Comparison of ENCODE assay signal across 28 cellular contexts in genomic region chr1:247064309-247064708, GRCh38. TPM values are rescaled to one million over a fixed set of nuclear protein-coding genes. Genes with fewer than 3 reads are reported as not detected.
"Had no signal": no experiment of that assay in that cellular context is flagged by ENCODE, and none has a peak within 500 bp of the region (broad histone marks: within the 10 kb centered on the region; RNA-seq: fewer than 3 reads in every experiment).

No MANE protein-coding gene starts in this region.

- H3K36me3 ChIP-seq: left ventricle myocardium inferior, ovary, suprapubic skin, thoracic aorta, upper lobe of right lung had no signal

- H3K9me3 ChIP-seq: ovary, suprapubic skin, thoracic aorta, upper lobe of right lung had no signal

- H3K27me3 Mint-ChIP-seq: naive thymus-derived CD4-positive, alpha-beta T cell; natural killer cell treated with Interleukin-12 subunit alpha and Interleukin-12 subunit beta and Interleukin-15 and Interleukin-18, amount 100 ng/mL, for 72 hours; progenitor cell of endocrine pancreas; stimulated activated naive B cell treated with anti-CD40 and anti-IgM and Interleukin-4, amounts not matched to agents 10 μg/mL and 1 μg/mL and 100 μg/mL, for 72 hours; stimulated activated naive CD8-positive, alpha-beta T cell treated with anti-CD3 and anti-CD28 coated beads, Interleukin-15, Interleukin-2, amounts not matched to agents 100 ng/mL and 50 ng/mL, for 24 hours had no signal

- FAIRE-seq: islet of Langerhans, kidney, urothelium cell line had no signal

- DNase-seq: hippocampal formation; kidney; left ventricle myocardium inferior; midbrain; mucosa of descending colon; naive thymus-derived CD4-positive, alpha-beta T cell; ovary; retina; right cardiac atrium; stimulated activated CD4-positive, alpha-beta T cell treated with anti-CD3 and anti-CD28 coated beads, Interleukin-12 subunit alpha, Interleukin-12 subunit beta, amount 100 ng/mL, for 4 hours; stimulated activated CD4-positive, alpha-beta T cell treated with anti-CD3 and anti-CD28 coated beads, Interleukin-15, amount 100 ng/mL, for 24 hours; stimulated activated CD4-positive, alpha-beta T cell treated with anti-CD3 and anti-CD28 coated beads, Interleukin-2, amount 100 ng/mL, for 24 hours; stimulated activated CD4-positive, alpha-beta T cell treated with anti-CD3 and anti-CD28 coated beads, Interleukin-4, amount 100 ng/mL, for 1 hour; stimulated activated naive B cell treated with anti-CD40 and anti-IgM and Interleukin-4, amounts not matched to agents 10 μg/mL and 1 μg/mL and 100 μg/mL, for 72 hours; tibial artery; trophoblast cell; upper lobe of right lung had no signal

- H3K4me2 ChIP-seq: smooth muscle cell had no signal

- H3K4me3 ChIP-seq: left ventricle myocardium inferior, lung, mucosa of descending colon, ovary, smooth muscle cell, suprapubic skin, thoracic aorta, tibial artery, upper lobe of right lung had no signal

- H3K4me1 ChIP-seq: suprapubic skin, tibial artery, upper lobe of right lung had no signal

- H3K27me3 ChIP-seq: ovary, suprapubic skin, tibial artery, upper lobe of right lung had no signal

- H3K4me1 Mint-ChIP-seq: naive thymus-derived CD4-positive, alpha-beta T cell had no signal

- H3K27ac Mint-ChIP-seq: naive thymus-derived CD4-positive, alpha-beta T cell; natural killer cell treated with Interleukin-12 subunit alpha and Interleukin-12 subunit beta and Interleukin-15 and Interleukin-18, amount 100 ng/mL, for 72 hours; stimulated activated naive CD8-positive, alpha-beta T cell treated with anti-CD3 and anti-CD28 coated beads, Interleukin-15, Interleukin-2, amounts not matched to agents 100 ng/mL and 50 ng/mL, for 24 hours had no signal

- H3K27ac ChIP-seq: left ventricle myocardium inferior, ovary, suprapubic skin, thoracic aorta, tibial artery, upper lobe of right lung had no signal

- H3K4me3 Mint-ChIP-seq: naive thymus-derived CD4-positive, alpha-beta T cell; natural killer cell treated with Interleukin-12 subunit alpha and Interleukin-12 subunit beta and Interleukin-15 and Interleukin-18, amount 100 ng/mL, for 72 hours; stimulated activated naive B cell treated with anti-CD40 and anti-IgM and Interleukin-4, amounts not matched to agents 10 μg/mL and 1 μg/mL and 100 μg/mL, for 72 hours; stimulated activated naive CD8-positive, alpha-beta T cell treated with anti-CD3 and anti-CD28 coated beads, Interleukin-15, Interleukin-2, amounts not matched to agents 100 ng/mL and 50 ng/mL, for 24 hours had no signal

RNA-seq across cellular contexts. Expression of gene ZNF695, which starts 56.5 kb away (rescaled TPM):
- total RNA-seq: left ventricle myocardium inferior, lower leg skin, mesenteric fat pad, thoracic aorta, upper lobe of right lung had no signal
- polyA plus RNA-seq: naive thymus-derived CD4-positive, alpha-beta T cell had no signal
